ENCODE assay signal across 15 cellular contexts in the genomic region with DNA sequence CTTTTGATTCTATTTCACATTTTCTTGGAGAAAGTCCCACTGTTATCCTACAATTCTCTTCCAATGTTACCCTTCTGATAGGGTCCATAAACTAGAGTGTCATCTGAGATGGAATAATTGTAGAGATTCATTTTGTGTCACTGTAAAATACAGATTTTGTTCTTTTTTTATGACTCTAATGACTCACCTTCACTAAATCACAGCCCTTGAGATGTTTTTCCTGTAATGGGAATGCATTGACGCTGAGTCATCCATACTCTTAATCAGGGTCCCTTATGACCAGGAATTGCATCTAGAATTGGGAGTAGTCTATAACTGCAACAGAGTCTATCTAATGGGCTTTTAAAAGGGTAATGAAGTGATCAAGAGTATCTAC.
DNase-seq lines count a peak whose midpoint lies in the region; TF ChIP-seq lines count a peak whose summit lies in the region.
"Had no signal": no experiment of that assay in that cellular context is flagged by ENCODE, and none has a peak within 500 bp of the region (broad histone marks: within the 10 kb centered on the region; RNA-seq: fewer than 3 reads in every experiment).

No MANE protein-coding gene starts in this region.

- no peak overlapping the region for H3K9ac ChIP-seq in adipocyte (ENCODE audit: low read length)

- TF ChIP-seq CTCF in HFFc6 (IDR thresholded peaks at IDR 0.05) (no peak), hepatocyte (IDR thresholded peaks at IDR 0.05; ENCODE audit: poor library complexity) (no peak)

- H3K4me1 ChIP-seq in adipocyte (ENCODE audit: control insufficient read depth, insufficient read depth, low read length): peaks cover 38% of the 10 kb centered on the region
- peaks cover 10% of the 10 kb centered on the region for H3K4me1 ChIP-seq in hepatocyte (ENCODE audit: insufficient read depth)

- H3K4me2 ChIP-seq in hepatocyte: no peak overlapping the region

- no peak overlapping the region for H2AFZ ChIP-seq in hepatocyte

- no peaks in the 10 kb centered on the region for H4K20me1 ChIP-seq in hepatocyte (ENCODE audit: insufficient read depth, poor library complexity, severe bottlenecking)

- H3K27me3 ChIP-seq in adipocyte (replicated peaks; ENCODE audit: control insufficient read depth, insufficient read depth, low read length) (no peaks in the 10 kb centered on the region), hepatocyte (no peaks in the 10 kb centered on the region)

- no peaks in the 10 kb centered on the region for H3K36me3 ChIP-seq in adipocyte (ENCODE audit: control insufficient read depth, insufficient read depth, low read length, severe bottlenecking)
- H3K36me3 ChIP-seq in hepatocyte (replicated peaks; ENCODE audit: insufficient read depth, low read depth): no peaks in the 10 kb centered on the region
- H3K36me3 ChIP-seq: WERI-Rb-1 had no signal

- peaks cover 73% of the 10 kb centered on the region for H3K4me1 Mint-ChIP-seq in HFFc6 (ENCODE audit: low read depth)

- H3K9me3 Mint-ChIP-seq in HFFc6: no peaks in the 10 kb centered on the region
- H3K9me3 Mint-ChIP-seq: activated T-helper 1 cell treated with anti-CD3 and anti-CD28 coated beads, Interleukin-12 subunit alpha, Interleukin-12 subunit beta, Interleukin-2, Interleukin-4 antibody, amounts not matched to agents 30 ng/mL and 10 ng/mL and 1 ng/mL, durations not matched to agents 14 hours and 24 hours and 36 hours had no signal

- no peaks in the 10 kb centered on the region for H3K9me3 ChIP-seq in adipocyte (ENCODE audit: control insufficient read depth, low read length)
- H3K9me3 ChIP-seq in hepatocyte (ENCODE audit: low read depth): no peaks in the 10 kb centered on the region

- H3K36me3 Mint-ChIP-seq in HFFc6 (ENCODE audit: low read depth): no peaks in the 10 kb centered on the region
- H3K36me3 Mint-ChIP-seq: natural killer cell treated with Interleukin-12 subunit alpha and Interleukin-12 subunit beta and Interleukin-15 and Interleukin-18, amount 100 ng/mL, for 72 hours had no signal

- H3K4me3 ChIP-seq in adipocyte (ENCODE audit: low read length): no peak overlapping the region
- H3K4me3 ChIP-seq in hepatocyte: no peak overlapping the region
- H3K4me3 ChIP-seq: dorsolateral prefrontal cortex had no signal

- H3K27ac ChIP-seq in hepatocyte: peak overlapping the region; percentile 32
- H3K27ac ChIP-seq: WERI-Rb-1 had no signal

- peak overlapping the region; percentile 74; the same call in 1 of the 2 replicates for H3K27ac Mint-ChIP-seq in HFFc6
- H3K27ac Mint-ChIP-seq: activated T-helper 1 cell treated with anti-CD3 and anti-CD28 coated beads, Interleukin-12 subunit alpha, Interleukin-12 subunit beta, Interleukin-2, Interleukin-4 antibody, amounts not matched to agents 30 ng/mL and 10 ng/mL and 1 ng/mL, durations not matched to agents 14 hours and 24 hours and 36 hours; natural killer cell treated with Interleukin-12 subunit alpha and Interleukin-12 subunit beta and Interleukin-15 and Interleukin-18, amount 100 ng/mL, for 72 hours had no signal

- no peaks in the 10 kb centered on the region for H3K9me2 ChIP-seq in hepatocyte (replicated peaks; ENCODE audit: insufficient read depth)

- no peaks in the 10 kb centered on the region for H3K79me2 ChIP-seq in hepatocyte

- peaks cover 1% of the 10 kb centered on the region for H3K27me3 Mint-ChIP-seq in HFFc6 (ENCODE audit: insufficient read depth)
- H3K27me3 Mint-ChIP-seq: natural killer cell treated with Interleukin-12 subunit alpha and Interleukin-12 subunit beta and Interleukin-15 and Interleukin-18, amount 100 ng/mL, for 72 hours had no signal

- 52% methylated on average over 1 of the region's 1 CpG for WGBS in hepatocyte (ENCODE audit: low lambda C conversion rate, missing lambda C conversion rate)

- 0 out of 2 replicates have a peak overlapping the region, but pooled peaks have one; percentile 9 for H3K4me3 Mint-ChIP-seq in HFFc6
- H3K4me3 Mint-ChIP-seq: activated T-helper 1 cell treated with anti-CD3 and anti-CD28 coated beads, Interleukin-12 subunit alpha, Interleukin-12 subunit beta, Interleukin-2, Interleukin-4 antibody, amounts not matched to agents 30 ng/mL and 10 ng/mL and 1 ng/mL, durations not matched to agents 14 hours and 24 hours and 36 hours; natural killer cell treated with Interleukin-12 subunit alpha and Interleukin-12 subunit beta and Interleukin-15 and Interleukin-18, amount 100 ng/mL, for 72 hours had no signal

- DNase-seq in A172 (ENCODE audit: low spot score) (peak; percentile 98), HFFc6 (peak; percentile 64), adipocyte (ENCODE audit: low read depth) (peak; percentile 47), hepatocyte (ENCODE audit: low spot score) (peak; percentile 26), NCI-H510A treated with DMSO at 0.1 percent for 48 hours (lab: John Stamatoyannopoulos, UW) (no peak), anterior cingulate cortex (lab: John Stamatoyannopoulos, UW) (no peak)
- no peak for DNase-seq in stimulated activated CD4-positive, alpha-beta T cell treated with anti-CD3 and anti-CD28 coated beads, Interleukin-4, amount 100 ng/mL, for 24 hours
- no peak for DNase-seq in activated naive CD4-positive, alpha-beta T cell (lab: John Stamatoyannopoulos, UW)
- DNase-seq: dorsolateral prefrontal cortex; GDM1; NCI-H1417 treated with DMSO at 0.1 percent for 48 hours; stimulated activated naive CD8-positive, alpha-beta T cell treated with anti-CD3 and anti-CD28 coated beads, Interleukin-15, Interleukin-2, amounts not matched to agents 100 U/mL and 50 U/mL, for 24 hours; WERI-Rb-1 had no signal

Comparison
In these comparisons a context has a peak if more than half of its experiments do, and no peak if none do; other contexts are left out.
1. DNase-seq: peak in A172 (single experiment), HFFc6 (single experiment), adipocyte (single experiment) and hepatocyte (single experiment); none in stimulated activated CD4-positive, alpha-beta T cell treated with anti-CD3 and anti-CD28 coated beads, Interleukin-4, amount 100 ng/mL, for 24 hours (single experiment), NCI-H510A treated with DMSO at 0.1 percent for 48 hours (single experiment), activated naive CD4-positive, alpha-beta T cell (0 of 4) and anterior cingulate cortex (0 of 58).